Comparison of ENCODE assay signal across 9 cellular contexts in genomic region chr3:134039161-134039862, GRCh38. TPM values are rescaled to one million over a fixed set of nuclear protein-coding genes. Genes with fewer than 3 reads are reported as not detected.
DNase-seq lines count a peak whose midpoint lies in the region; ATAC-seq and TF ChIP-seq lines count a peak whose summit lies in the region.
"Had no signal": no experiment of that assay in that cellular context is flagged by ENCODE, and none has a peak within 500 bp of the region (broad histone marks: within the 10 kb centered on the region; RNA-seq: fewer than 3 reads in every experiment).

No MANE protein-coding gene starts in this region.

- no peaks in the 10 kb centered on the region for H3K27me3 ChIP-seq in Panc1 (ENCODE audit: control insufficient read depth, insufficient read depth, low read length)
- no peaks in the 10 kb centered on the region for H3K27me3 ChIP-seq in trophoblast cell (ENCODE audit: insufficient read depth, low read length)

- no peak overlapping the region for H3K4ac ChIP-seq in trophoblast cell (ENCODE audit: low read depth, low read length)

- H3K79me2 ChIP-seq in trophoblast cell (ENCODE audit: control insufficient read depth, insufficient read depth, low read length, poor library complexity), result no peaks in the 10 kb centered on the region

- H3K27ac ChIP-seq in Panc1 (ENCODE audit: low read length) (no peak overlapping the region), trophoblast cell (ENCODE audit: low read depth, low read length) (no peak overlapping the region)

- no peak overlapping the region for H2AFZ ChIP-seq in trophoblast cell (ENCODE audit: insufficient read depth, low read length, poor library complexity)

- H2AK5ac ChIP-seq in trophoblast cell (ENCODE audit: low read length), result no peak overlapping the region

- H3K4me2 ChIP-seq in trophoblast cell (ENCODE audit: low read length), result no peak overlapping the region

- no peak overlapping the region for H4K12ac ChIP-seq in trophoblast cell (ENCODE audit: low read depth, low read length)

- intact Hi-C loops in Panc1 (cut with micrococcal nuclease; ENCODE audit: unreplicated experiment) (no loop called here), Right ventricle myocardium inferior (cut with DNase I) (loop anchor here (1.0 kb wide), 1 partner anchor 101 kb away; no protein-coding TSS in a partner anchor)

- peak overlapping the region; percentile 15 for H3K18ac ChIP-seq in trophoblast cell (ENCODE audit: low read length)

- CTCF ChIA-PET in Panc1 (lab: Charles Lee), result no interaction called here

- POLR2A ChIA-PET in Panc1 (lab: Charles Lee), result no interaction called here

- no peak overlapping the region for H3K9ac ChIP-seq in trophoblast cell (ENCODE audit: low read length)

- H3K79me1 ChIP-seq in trophoblast cell (ENCODE audit: low read length), result peaks cover 10% of the 10 kb centered on the region

- no peak overlapping the region for H3K23ac ChIP-seq in trophoblast cell (ENCODE audit: low read length)

- H3K4me3 ChIP-seq in Panc1 (ENCODE audit: low read depth in 2 of 2, low read length in 2 of 2) (no peak overlapping the region), trophoblast cell (ENCODE audit: low read depth, low read length) (no peak overlapping the region)

- H3K4me1 ChIP-seq in Panc1 (ENCODE audit: control insufficient read depth, insufficient read depth, low read length) (no peaks in the 10 kb centered on the region), trophoblast cell (ENCODE audit: control insufficient read depth in 1 of 2, insufficient read depth in 2 of 2, low read length in 2 of 2) (peaks cover 20 to 21% of the 10 kb centered on the region in 2 experiments)

- in situ Hi-C loops in Panc1 (cut with HindIII; ENCODE audit: low pct_unique_long_range_greater_than_20kb, low sequenced_read_pairs), result no loop called here

- H4K8ac ChIP-seq in trophoblast cell (ENCODE audit: low read depth, low read length), result peak overlapping the region; percentile 3

- H3K9me3 ChIP-seq in Panc1 (ENCODE audit: control insufficient read depth, insufficient read depth, low read depth, low read length), result peaks cover 21% of the 10 kb centered on the region; the same call in 1 of the 2 replicates
- peaks cover 8% of the 10 kb centered on the region for H3K9me3 ChIP-seq in trophoblast cell (ENCODE audit: insufficient read depth, low read depth, low read length)

- no peak for DNase-seq in GM10266 (ENCODE audit: extremely low spot score)
- DNase-seq in Panc1 (ENCODE audit: low read depth, low spot score), result no peak
- no peak for DNase-seq in Right ventricle myocardium inferior (ENCODE audit: missing footprints)
- DNase-seq in trophoblast cell, result peak; percentile 63 to 80
- DNase-seq in ureter (ENCODE audit: low spot score), result no peak
- DNase-seq in NCI-H128 (lab: John Stamatoyannopoulos, UW; ENCODE audit: unreplicated experiment), result no peak
- DNase-seq: NCI-H524 treated with DMSO at 0.1 percent for 48 hours had no signal

- no CpG with 5 or more reads among the region's 8 CpGs for WGBS in trophoblast cell (ENCODE audit: extremely low coverage, insufficient coverage, insufficient read length)

- peak overlapping the region; percentile 28 for H2BK12ac ChIP-seq in trophoblast cell (ENCODE audit: low read length)

- peak overlapping the region; percentile 6 for H3K14ac ChIP-seq in trophoblast cell (ENCODE audit: low read length)

- no peak overlapping the region for H2BK120ac ChIP-seq in trophoblast cell (ENCODE audit: insufficient read depth, low read length, poor library complexity)

- peak overlapping the region; percentile 1 for H4K91ac ChIP-seq in trophoblast cell (ENCODE audit: low read depth, low read length)

- no peak overlapping the region for H2BK5ac ChIP-seq in trophoblast cell (ENCODE audit: low read depth, low read length, poor library complexity)

- TF ChIP-seq CTCF in GM10266 (IDR thresholded peaks at IDR 0.05; ENCODE audit: control insufficient read depth, insufficient read depth, low read depth, missing control alignments), result peak; percentile 18
- TF ChIP-seq CTCF in Panc1 (IDR thresholded peaks at IDR 0.05), result no peak

- no peaks in the 10 kb centered on the region for H3K36me3 ChIP-seq in Panc1 (ENCODE audit: control insufficient read depth, insufficient read depth, low read length)
- no peaks in the 10 kb centered on the region for H3K36me3 ChIP-seq in trophoblast cell (ENCODE audit: control insufficient read depth in 1 of 2, insufficient read depth in 2 of 2, low read length in 2 of 2)

- BruUV-seq in Panc1 (replicated peaks; lab: Mats Ljungman, UMichigan), result no TSS peak

- ATAC-seq in Panc1 (peak; percentile 70), Right ventricle myocardium inferior (peak; percentile 50), HG02840 (IDR thresholded peaks at IDR 0.05; ENCODE audit: low FRiP score, unreplicated experiment) (no peak), HG03025 (IDR thresholded peaks at IDR 0.05; ENCODE audit: low FRiP score, unreplicated experiment) (no peak)

RNA-seq across cellular contexts. Expression of gene SLCO2A1, which starts 9.6 kb away (rescaled TPM):
- total RNA-seq in Panc1 (2021; ENCODE audit: unreplicated experiment) (0.62 TPM), Right ventricle myocardium inferior (7.8 TPM), ureter (89.1 TPM)
- 3.8 TPM for polyA plus RNA-seq in Panc1 (2012; ENCODE audit: insufficient read length)
- 416 and 421 TPM in 2 replicates for polyA plus RNA-seq in trophoblast cell (2013)

Comparison
In these comparisons a context has a peak if more than half of its experiments do, and no peak if none do; other contexts are left out.
1. DNase-seq: peak in trophoblast cell (2 of 2); none in GM10266 (single experiment), Panc1 (single experiment), Right ventricle myocardium inferior (single experiment), ureter (single experiment) and NCI-H128 (single experiment).
2. ATAC-seq: peak in Panc1 (single experiment) and Right ventricle myocardium inferior (single experiment); none in HG02840 (single experiment) and HG03025 (single experiment).
3. RNA of gene SLCO2A1, which starts 9.6 kb away (total RNA-seq): 89.1 TPM in ureter (single experiment); 7.8 TPM in Right ventricle myocardium inferior (single experiment) and 0.62 TPM in Panc1 (single experiment); every median in the first group is over 10 times any median in the second.